In the genomic region with DNA sequence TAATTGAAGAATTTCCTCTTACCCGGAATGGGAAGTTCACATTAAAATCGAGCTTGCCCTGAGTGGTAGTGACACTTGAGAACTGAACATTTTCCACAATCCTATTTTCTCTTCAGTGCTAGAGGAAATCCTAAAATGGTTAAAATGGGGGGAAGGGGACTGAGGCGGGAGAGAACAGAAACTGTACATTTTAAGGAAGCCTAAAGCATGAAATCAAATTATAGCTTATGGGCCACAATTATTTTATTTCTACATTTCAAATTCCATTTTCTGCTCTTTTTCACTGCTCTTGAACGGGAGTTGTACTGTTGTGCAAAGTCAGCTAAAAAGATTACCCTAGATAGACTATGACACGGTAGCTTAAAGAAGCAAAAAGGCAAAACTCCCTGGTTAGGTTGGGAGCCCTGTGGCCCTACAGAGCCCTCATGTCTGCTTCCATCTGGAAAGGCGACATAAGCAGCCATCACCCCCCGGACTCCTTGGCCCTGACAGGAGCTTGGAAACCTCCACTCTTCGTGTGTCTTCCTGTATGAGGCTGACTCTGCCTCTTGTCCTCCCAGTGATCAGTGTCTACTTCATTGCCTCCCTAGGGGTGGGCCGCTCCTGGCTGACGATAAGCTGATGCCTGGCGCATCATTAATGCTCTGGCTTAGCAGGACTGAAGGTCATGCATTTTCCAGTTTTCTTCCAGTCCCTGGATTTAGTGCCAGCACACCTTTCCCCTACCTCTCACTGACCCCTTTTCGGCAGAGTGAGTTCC, we compare ENCODE assay signal across 20 cellular contexts.
A peak's percentile ranks its signal among the peaks of the same experiment; 100 is the strongest.
DNase-seq lines count a peak whose midpoint lies in the region; ATAC-seq, FAIRE-seq and TF ChIP-seq lines count a peak whose summit lies in the region.
"Had no signal": no experiment of that assay in that cellular context is flagged by ENCODE, and none has a peak within 500 bp of the region (broad histone marks: within the 10 kb centered on the region; RNA-seq: fewer than 3 reads in every experiment).

No MANE protein-coding gene starts in this region.

- H3K9me3 ChIP-seq in IMR-90 (ENCODE audit: control insufficient read depth, insufficient read depth, low read length) (no peaks in the 10 kb centered on the region), SK-N-MC (ENCODE audit: low read depth, low read length) (no peaks in the 10 kb centered on the region), endothelial cell of umbilical vein (replicated peaks; ENCODE audit: control insufficient read depth, insufficient read depth, low read length) (no peaks in the 10 kb centered on the region), trophoblast cell (ENCODE audit: insufficient read depth, low read depth, low read length) (peaks cover 4% of the 10 kb centered on the region)
- H3K9me3 ChIP-seq: BLaER1, Peyer's patch had no signal

- H2BK5ac ChIP-seq in IMR-90 (ENCODE audit: low read depth, low read length, poor library complexity, severe bottlenecking) = no peak overlapping the region
- peak overlapping the region; percentile 44 for H2BK5ac ChIP-seq in trophoblast cell (ENCODE audit: low read depth, low read length, poor library complexity)

- H3K14ac ChIP-seq in IMR-90 (replicated peaks; ENCODE audit: low read depth, low read length) (no peak overlapping the region), trophoblast cell (ENCODE audit: low read length) (peak overlapping the region; percentile 49)

- no peak overlapping the region for H4K5ac ChIP-seq in IMR-90 (ENCODE audit: low read depth, low read length)

- peaks cover 4% of the 10 kb centered on the region; the same call in 1 of the 2 replicates for H3K4me1 ChIP-seq in IMR-90 (ENCODE audit: control insufficient read depth, insufficient read depth, low read length)
- H3K4me1 ChIP-seq in endothelial cell of umbilical vein (ENCODE audit: control insufficient read depth, extremely low read depth, insufficient read depth, low read length) = no peaks in the 10 kb centered on the region
- peaks cover 23 to 29% of the 10 kb centered on the region in 2 experiments for H3K4me1 ChIP-seq in trophoblast cell (ENCODE audit: control insufficient read depth in 1 of 2, insufficient read depth in 2 of 2, low read length in 2 of 2)
- H3K4me1 ChIP-seq: Peyer's patch had no signal

- no peak for TF ChIP-seq RAD21 in IMR-90 (IDR thresholded peaks at IDR 0.05; ENCODE audit: low read length)

- H3K79me2 ChIP-seq in endothelial cell of umbilical vein (ENCODE audit: control insufficient read depth, insufficient read depth, low read length) (no peaks in the 10 kb centered on the region), trophoblast cell (ENCODE audit: control insufficient read depth, insufficient read depth, low read length, poor library complexity) (peaks cover 5% of the 10 kb centered on the region)

- no peak overlapping the region for H3K9ac ChIP-seq in IMR-90 (ENCODE audit: low read depth, low read length)
- H3K9ac ChIP-seq in SK-N-MC (ENCODE audit: insufficient read length) = peak overlapping the region; percentile 51
- H3K9ac ChIP-seq in endothelial cell of umbilical vein (replicated peaks; ENCODE audit: extremely low read depth, insufficient read depth, low read length) = no peak overlapping the region
- H3K9ac ChIP-seq in trophoblast cell (ENCODE audit: low read length) = no peak overlapping the region
- H3K9ac ChIP-seq: BLaER1 had no signal

- H4K91ac ChIP-seq in IMR-90 (ENCODE audit: insufficient read depth, low read depth, low read length) (no peak overlapping the region), trophoblast cell (ENCODE audit: low read depth, low read length) (peak overlapping the region; percentile 82)

- H2AFZ ChIP-seq in IMR-90 (replicated peaks; ENCODE audit: low read length, poor library complexity) (no peak overlapping the region), endothelial cell of umbilical vein (ENCODE audit: low read depth, low read length) (no peak overlapping the region), trophoblast cell (ENCODE audit: insufficient read depth, low read length, poor library complexity) (peak overlapping the region; percentile 56)

- no peak overlapping the region for H2BK20ac ChIP-seq in IMR-90 (ENCODE audit: low read depth, low read length)

- H4K12ac ChIP-seq in trophoblast cell (ENCODE audit: low read depth, low read length) = no peak overlapping the region

- H4K8ac ChIP-seq in IMR-90 (ENCODE audit: low read depth in 2 of 2, low read length in 2 of 2) = no peak overlapping the region
- H4K8ac ChIP-seq in trophoblast cell (ENCODE audit: low read depth, low read length) = peak overlapping the region; percentile 64

- no peak overlapping the region for H3K4me3 Mint-ChIP-seq in activated CD4-positive, alpha-beta T cell treated with anti-CD3 and anti-CD28 coated beads, Interleukin-2, amount 10 ng/mL, durations not matched to agents 24 days and 14 days
- H3K4me3 Mint-ChIP-seq: CD8-positive, alpha-beta memory T cell had no signal

- H3K79me1 ChIP-seq in IMR-90 (ENCODE audit: low read depth in 1 of 2, low read length in 2 of 2) (peaks cover 3 to 16% of the 10 kb centered on the region in 2 experiments; a peak in 3 of 4 replicates), trophoblast cell (ENCODE audit: low read length) (peaks cover 26% of the 10 kb centered on the region)

- H3K27me3 Mint-ChIP-seq in activated CD4-positive, alpha-beta T cell treated with anti-CD3 and anti-CD28 coated beads, Interleukin-2, amount 10 ng/mL, durations not matched to agents 24 days and 14 days = no peaks in the 10 kb centered on the region

- H2AK5ac ChIP-seq in IMR-90 (ENCODE audit: low read depth, low read length) = peak overlapping the region; percentile 35; the same call in 1 of the 2 replicates
- H2AK5ac ChIP-seq in trophoblast cell (ENCODE audit: low read length) = peak overlapping the region; percentile 94

- H3K4me1 Mint-ChIP-seq in activated CD4-positive, alpha-beta T cell treated with anti-CD3 and anti-CD28 coated beads, Interleukin-2, amount 10 ng/mL, durations not matched to agents 24 days and 14 days = no peaks in the 10 kb centered on the region

- no peaks in the 10 kb centered on the region for H3K36me3 ChIP-seq in IMR-90 (ENCODE audit: control insufficient read depth, insufficient read depth, low read length)
- H3K36me3 ChIP-seq in SK-N-MC (ENCODE audit: insufficient read depth, low read length) = no peaks in the 10 kb centered on the region
- H3K36me3 ChIP-seq in endothelial cell of umbilical vein (ENCODE audit: control insufficient read depth in 2 of 2, extremely low read depth in 1 of 2, insufficient read depth in 2 of 2, low read length in 2 of 2) = no peaks in the 10 kb centered on the region
- no peaks in the 10 kb centered on the region for H3K36me3 ChIP-seq in trophoblast cell (ENCODE audit: control insufficient read depth in 1 of 2, insufficient read depth in 2 of 2, low read length in 2 of 2)
- H3K36me3 ChIP-seq: BLaER1, Peyer's patch had no signal

- H3K4ac ChIP-seq in IMR-90 (ENCODE audit: low read depth, low read length) (no peak overlapping the region), trophoblast cell (ENCODE audit: low read depth, low read length) (peak overlapping the region; percentile 44)

- H3K18ac ChIP-seq in IMR-90 (ENCODE audit: low read depth, low read length) (no peak overlapping the region), trophoblast cell (ENCODE audit: low read length) (peak overlapping the region; percentile 85)

- no peak overlapping the region for H2BK15ac ChIP-seq in IMR-90 (ENCODE audit: low read depth, low read length)

- H3K27me3 ChIP-seq in IMR-90 (ENCODE audit: control insufficient read depth, insufficient read depth, low read length) (no peaks in the 10 kb centered on the region), endothelial cell of umbilical vein (ENCODE audit: control insufficient read depth in 2 of 2, insufficient read depth in 2 of 2, low read length in 2 of 2) (no peaks in the 10 kb centered on the region), trophoblast cell (ENCODE audit: insufficient read depth, low read length) (no peaks in the 10 kb centered on the region)
- H3K27me3 ChIP-seq: BLaER1, Peyer's patch had no signal

- H3K9me1 ChIP-seq in IMR-90 (ENCODE audit: insufficient read depth, low read length) (0 out of 2 replicates have a peak, but pooled peaks cover 5% of the 10 kb centered on the region), endothelial cell of umbilical vein (replicated peaks; ENCODE audit: control insufficient read depth, extremely low read depth, insufficient read depth, low read length) (no peaks in the 10 kb centered on the region)

- CTCF ChIA-PET in IMR-90 (lab: Yijun Ruan, JAX) (interaction anchor here (0.7 kb wide), 1 partner anchor 9 kb away, joined by 3 read pairs; no protein-coding TSS in a partner anchor), endothelial cell of umbilical vein (lab: Charles Lee) (interaction anchor here (1.3 to 2.2 kb wide), 2 partner anchors 9 to 90 kb away, joined by 4 to 6 read pairs; no protein-coding TSS in a partner anchor)

- dilution Hi-C loops in IMR-90 (cut with HindIII; ENCODE audit: low sequenced_read_pairs, unreplicated experiment) (no loop called here), endothelial cell of umbilical vein (cut with MboI; ENCODE audit: extremely low pct_ligation_motif_present, low sequenced_read_pairs) (no loop called here)

- H4K20me1 ChIP-seq in IMR-90 (ENCODE audit: insufficient read depth, low read length) (peaks cover 5% of the 10 kb centered on the region), endothelial cell of umbilical vein (replicated peaks; ENCODE audit: control insufficient read depth, extremely low read depth, insufficient read depth, low read length) (no peaks in the 10 kb centered on the region)

- H3K4me3 ChIP-seq in IMR-90 (ENCODE audit: insufficient read depth, low read depth, low read length) = no peak overlapping the region
- H3K4me3 ChIP-seq in SK-N-MC = peak overlapping the region; percentile 68
- no peak overlapping the region for H3K4me3 ChIP-seq in endothelial cell of umbilical vein (replicated peaks in 1 of 3; ENCODE audit: insufficient read depth in 1 of 3, low read depth in 1 of 3, low read length in 3 of 3)
- H3K4me3 ChIP-seq in trophoblast cell (ENCODE audit: low read depth, low read length) = no peak overlapping the region
- H3K4me3 ChIP-seq: BLaER1, Peyer's patch had no signal

- DNase-seq in IMR-90 = no peak
- peak; percentile 70 for DNase-seq in SK-N-MC (ENCODE audit: low read depth, low spot score)
- no peak for DNase-seq in endothelial cell of umbilical vein (ENCODE audit: low read depth, low spot score)
- no peak for DNase-seq in trophoblast cell
- DNase-seq in NCI-H510A (lab: John Stamatoyannopoulos, UW) = no peak
- DNase-seq in activated CD4-positive, alpha-beta T cell treated with anti-CD3 and anti-CD28 coated beads, Interleukin-2, amount 10 ng/mL, durations not matched to agents 24 days and 14 days = no peak
- no peak for DNase-seq in cerebellar nuclear complex (lab: John Stamatoyannopoulos, UW)
- DNase-seq: CD8-positive, alpha-beta memory T cell; DND-41; GDM1; H7; MV-4-11; NCI-H1417 treated with DMSO at 0.1 percent for 48 hours; NCI-H2029 treated with DMSO at 0.1 percent for 48 hours; NCI-H2227 treated with DMSO at 0.1 percent for 48 hours; NCI-H526 treated with DMSO at 0.1 percent for 48 hours; Peyer's patch; SHP77 had no signal

- H2BK120ac ChIP-seq in IMR-90 (ENCODE audit: low read depth, low read length) = no peak overlapping the region
- peak overlapping the region; percentile 85 for H2BK120ac ChIP-seq in trophoblast cell (ENCODE audit: insufficient read depth, low read length, poor library complexity)

- H3K4me2 ChIP-seq in IMR-90 (ENCODE audit: low read depth, low read length) (no peak overlapping the region), endothelial cell of umbilical vein (ENCODE audit: insufficient read depth, low read length) (no peak overlapping the region), trophoblast cell (ENCODE audit: low read length) (no peak overlapping the region)
- H3K4me2 ChIP-seq: BLaER1 had no signal

- POLR2A ChIA-PET in IMR-90 (lab: Charles Lee; ENCODE audit: unreplicated experiment) (no interaction called here), endothelial cell of umbilical vein (lab: Charles Lee) (interaction anchor here (0.6 kb wide), 1 partner anchor 494 kb away, joined by 3 read pairs; no protein-coding TSS in a partner anchor)

- no peaks in the 10 kb centered on the region for H3K36me3 Mint-ChIP-seq in activated CD4-positive, alpha-beta T cell treated with anti-CD3 and anti-CD28 coated beads, Interleukin-2, amount 10 ng/mL, durations not matched to agents 24 days and 14 days (ENCODE audit: low read depth)

- ATAC-seq in IMR-90 (ENCODE audit: low read depth) = no peak

- WGBS in IMR-90 (ENCODE audit: extremely low coverage in 2 of 2, insufficient read length in 1 of 2), 2 experiments = 56% methylated on average over 6 of the region's 12 CpGs; no CpG with 5 or more reads in 1 of the 2 experiments
- WGBS in trophoblast cell (ENCODE audit: extremely low coverage, insufficient coverage, insufficient read length) = no CpG with 5 or more reads among the region's 12 CpGs

- H3K9me3 Mint-ChIP-seq in activated CD4-positive, alpha-beta T cell treated with anti-CD3 and anti-CD28 coated beads, Interleukin-2, amount 10 ng/mL, durations not matched to agents 24 days and 14 days = no peaks in the 10 kb centered on the region
- H3K9me3 Mint-ChIP-seq: CD8-positive, alpha-beta memory T cell had no signal

- H2BK12ac ChIP-seq in trophoblast cell (ENCODE audit: low read length) = peak overlapping the region; percentile 94

- H3K27ac ChIP-seq in IMR-90 (ENCODE audit: insufficient read depth, low read length) (no peak overlapping the region), SK-N-MC (peak overlapping the region; percentile 86), endothelial cell of umbilical vein (ENCODE audit: insufficient read depth, low read depth, low read length) (no peak overlapping the region), trophoblast cell (ENCODE audit: low read depth, low read length) (no peak overlapping the region)
- H3K27ac ChIP-seq: BLaER1, Peyer's patch had no signal

- no peak for TF ChIP-seq CTCF in IMR-90 (conservative IDR thresholded peaks at IDR 0.05; ENCODE audit: low read depth, low read length)
- no peak for TF ChIP-seq CTCF in endothelial cell of umbilical vein (IDR thresholded peaks at IDR 0.05; ENCODE audit: extremely low read depth in 1 of 2, insufficient read depth in 1 of 2, low read depth in 1 of 2, low read length in 2 of 2)

- no peak overlapping the region for H2AK9ac ChIP-seq in IMR-90 (replicated peaks; ENCODE audit: low read depth, low read length, poor library complexity)

- FAIRE-seq in endothelial cell of umbilical vein (lab: Jason Lieb, UNC) = peak; percentile 43
- FAIRE-seq: GM12892 had no signal

- H3K56ac ChIP-seq in IMR-90 (ENCODE audit: extremely low read depth, insufficient read depth, low read length) = no peak overlapping the region

- H3K23ac ChIP-seq in IMR-90 (ENCODE audit: low read depth, low read length) (no peak overlapping the region), trophoblast cell (ENCODE audit: low read length) (no peak overlapping the region)

- no TSS peak for BruUV-seq in IMR-90 (replicated peaks; lab: Mats Ljungman, UMichigan)
- no TSS peak for BruUV-seq in endothelial cell of umbilical vein (replicated peaks; lab: Mats Ljungman, UMichigan)

- in situ Hi-C loops in IMR-90 (cut with MboI; ENCODE audit: low sequenced_read_pairs) = no loop called here

- TF ChIP-seq POLR2A in IMR-90 (IDR thresholded peaks at IDR 0.05; ENCODE audit: low read depth, low read length) = no peak
- TF ChIP-seq POLR2A in endothelial cell of umbilical vein (IDR thresholded peaks at IDR 0.05; ENCODE audit: low read depth, low read length) = no peak

- no peak overlapping the region for H3K27ac Mint-ChIP-seq in activated CD4-positive, alpha-beta T cell treated with anti-CD3 and anti-CD28 coated beads, Interleukin-2, amount 10 ng/mL, durations not matched to agents 24 days and 14 days

- intact Hi-C loops in IMR-90 (cut with micrococcal nuclease) (no loop called here), endothelial cell of umbilical vein (cut with micrococcal nuclease) (no loop called here)
- intact Hi-C loops in activated CD4-positive, alpha-beta T cell treated with anti-CD3 and anti-CD28 coated beads, Interleukin-2, amount 10 ng/mL, durations not matched to agents 24 days and 14 days (cut with micrococcal nuclease) = no loop called here
